8 cellular contexts compared by ENCODE assay signal in the genomic region with DNA sequence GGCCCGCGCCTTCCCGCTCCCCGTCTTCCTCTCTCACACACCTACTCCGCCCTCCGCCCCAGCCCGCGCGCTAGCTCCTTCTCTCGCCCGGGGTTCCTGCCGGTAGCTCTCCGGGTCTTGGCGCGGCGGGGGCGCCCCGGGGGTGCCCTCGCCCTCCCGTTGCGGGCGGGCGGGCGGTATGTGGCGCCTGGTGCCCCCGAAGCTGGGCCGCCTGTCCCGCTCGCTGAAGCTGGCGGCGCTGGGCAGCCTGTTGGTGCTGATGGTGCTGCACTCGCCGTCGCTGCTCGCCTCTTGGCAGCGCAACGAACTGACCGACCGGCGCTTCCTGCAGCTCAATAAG. TPM values are rescaled to one million over a fixed set of nuclear protein-coding genes. Genes with fewer than 3 reads are reported as not detected.
DNase-seq lines count a peak whose midpoint lies in the region; ATAC-seq, FAIRE-seq and TF ChIP-seq lines count a peak whose summit lies in the region.

No MANE protein-coding gene starts in this region.

- peak overlapping the region; percentile 99 for H2AFZ ChIP-seq in PC-3 (ENCODE audit: low read length)
- peak overlapping the region; percentile 7 for H2AFZ ChIP-seq in endothelial cell of umbilical vein (ENCODE audit: low read depth, low read length)

- intact Hi-C loops in PC-3 (cut with micrococcal nuclease) (loop anchor here (1.0 to 10.0 kb wide), 6 partner anchors 75 to 583 kb away; no protein-coding TSS in a partner anchor), endothelial cell of umbilical vein (cut with micrococcal nuclease) (loop anchor here (1.0 to 10.0 kb wide), 8 partner anchors 85 to 1063 kb away; no protein-coding TSS in a partner anchor)

- H3K36me3 Mint-ChIP-seq in nephron (ENCODE audit: low read depth) = no peaks in the 10 kb centered on the region

- ATAC-seq in PC-3 (no peak), GM18907 (IDR thresholded peaks at IDR 0.05; ENCODE audit: unreplicated experiment) (no peak), GM19397 (IDR thresholded peaks at IDR 0.05; ENCODE audit: unreplicated experiment) (no peak)

- H3K4me2 ChIP-seq in PC-3 (ENCODE audit: low read length) (peak overlapping the region; percentile 98), endothelial cell of umbilical vein (ENCODE audit: insufficient read depth, low read length) (peak overlapping the region; percentile 26)

- DNase-seq in COLO829 (ENCODE audit: low spot score) (peak; percentile 21), PC-3 (no peak), endothelial cell of umbilical vein (ENCODE audit: low read depth, low spot score) (no peak), DMS153 (lab: John Stamatoyannopoulos, UW) (no peak), HK-2 (ENCODE audit: unreplicated experiment) (no peak)

- no peaks in the 10 kb centered on the region for H3K9me1 ChIP-seq in endothelial cell of umbilical vein (replicated peaks; ENCODE audit: control insufficient read depth, extremely low read depth, insufficient read depth, low read length)

- peak overlapping the region; percentile 99 for H3K4me3 ChIP-seq in PC-3 (ENCODE audit: low read length)
- peak overlapping the region; percentile 62 to 98 (median 81) for H3K4me3 ChIP-seq in endothelial cell of umbilical vein (replicated peaks in 1 of 3; ENCODE audit: insufficient read depth in 1 of 3, low read depth in 1 of 3, low read length in 3 of 3)

- no peaks in the 10 kb centered on the region for H3F3A ChIP-seq in PC-3 (ENCODE audit: low read length, unreplicated experiment)

- H3K36me3 ChIP-seq in PC-3 (ENCODE audit: low read depth, low read length) = no peaks in the 10 kb centered on the region
- H3K36me3 ChIP-seq in endothelial cell of umbilical vein (ENCODE audit: control insufficient read depth in 2 of 2, extremely low read depth in 1 of 2, insufficient read depth in 2 of 2, low read length in 2 of 2) = no peaks in the 10 kb centered on the region

- BruUV-seq in PC-3 (replicated peaks; lab: Mats Ljungman, UMichigan) = no TSS peak
- TSS peak; percentile 18 for BruUV-seq in endothelial cell of umbilical vein (replicated peaks; lab: Mats Ljungman, UMichigan)

- POLR2A ChIA-PET in PC-3 (lab: Charles Lee; ENCODE audit: unreplicated experiment) (interaction anchor here (0.6 to 1.1 kb wide), 4 partner anchors 76 to 1680 kb away, joined by 3 to 7 read pairs (median 3); no protein-coding TSS in a partner anchor), endothelial cell of umbilical vein (lab: Charles Lee) (interaction anchor here (0.5 to 2.0 kb wide), 13 partner anchors 8 to 1796 kb away, joined by 3 to 29 read pairs (median 4); a partner anchor contains a TSS)

- no peak for TF ChIP-seq POLR2A in endothelial cell of umbilical vein (IDR thresholded peaks at IDR 0.05; ENCODE audit: low read depth, low read length)

- H3K27ac Mint-ChIP-seq in nephron = peak overlapping the region; percentile 100

- peaks cover 49% of the 10 kb centered on the region for H3K79me2 ChIP-seq in PC-3 (ENCODE audit: low read length)
- H3K79me2 ChIP-seq in endothelial cell of umbilical vein (ENCODE audit: control insufficient read depth, insufficient read depth, low read length) = peaks cover 46% of the 10 kb centered on the region

- H3K27ac ChIP-seq in PC-3 (ENCODE audit: low read length) (peak overlapping the region; percentile 88), endothelial cell of umbilical vein (ENCODE audit: insufficient read depth, low read depth, low read length) (peak overlapping the region; percentile 90)

- H3K27me3 ChIP-seq in PC-3 (ENCODE audit: low read length) (no peaks in the 10 kb centered on the region), endothelial cell of umbilical vein (ENCODE audit: control insufficient read depth in 2 of 2, insufficient read depth in 2 of 2, low read length in 2 of 2) (no peaks in the 10 kb centered on the region)

- no peak for FAIRE-seq in endothelial cell of umbilical vein (lab: Jason Lieb, UNC)

- TF ChIP-seq CTCF in PC-3 (conservative IDR thresholded peaks at IDR 0.05; ENCODE audit: low read depth, low read length) = no peak
- TF ChIP-seq CTCF in endothelial cell of umbilical vein (IDR thresholded peaks at IDR 0.05; ENCODE audit: extremely low read depth in 1 of 2, insufficient read depth in 1 of 2, low read depth in 1 of 2, low read length in 2 of 2) = no peak
- no peak for TF ChIP-seq CTCF in nephron (IDR thresholded peaks at IDR 0.05; ENCODE audit: unreplicated experiment in 3 of 3)

- peaks cover 18% of the 10 kb centered on the region; the same call in 1 of the 2 replicates for H4K20me1 ChIP-seq in PC-3 (ENCODE audit: low read length)
- H4K20me1 ChIP-seq in endothelial cell of umbilical vein (replicated peaks; ENCODE audit: control insufficient read depth, extremely low read depth, insufficient read depth, low read length) = no peaks in the 10 kb centered on the region

- H3K27me3 Mint-ChIP-seq in nephron (ENCODE audit: low read depth) = no peaks in the 10 kb centered on the region

- H3K9ac ChIP-seq in PC-3 (ENCODE audit: low read length) (peak overlapping the region; percentile 88), endothelial cell of umbilical vein (replicated peaks; ENCODE audit: extremely low read depth, insufficient read depth, low read length) (peak overlapping the region; percentile 96)

- H3K9me3 Mint-ChIP-seq in nephron = no peaks in the 10 kb centered on the region

- CTCF ChIA-PET in PC-3 (lab: Charles Lee) (interaction anchor here (0.6 to 1.3 kb wide), 2 partner anchors 370 to 1805 kb away, joined by 3 read pairs; no protein-coding TSS in a partner anchor), endothelial cell of umbilical vein (lab: Charles Lee) (interaction anchor here (0.7 to 2.3 kb wide), 10 partner anchors 8 to 1835 kb away, joined by 3 to 26 read pairs (median 6); no protein-coding TSS in a partner anchor)

- H3K9me2 ChIP-seq in PC-3 (replicated peaks; ENCODE audit: low read length) = no peaks in the 10 kb centered on the region

- H3K4me1 Mint-ChIP-seq in nephron = peaks cover 20% of the 10 kb centered on the region

- H3K4me1 ChIP-seq in PC-3 (ENCODE audit: insufficient read depth, low read length) (peaks cover 27% of the 10 kb centered on the region), endothelial cell of umbilical vein (ENCODE audit: control insufficient read depth, extremely low read depth, insufficient read depth, low read length) (peaks cover 24% of the 10 kb centered on the region)

- H3K9me3 ChIP-seq in PC-3 (ENCODE audit: low read length) = no peaks in the 10 kb centered on the region
- no peaks in the 10 kb centered on the region for H3K9me3 ChIP-seq in endothelial cell of umbilical vein (replicated peaks; ENCODE audit: control insufficient read depth, insufficient read depth, low read length)

- peak overlapping the region; percentile 91 to 98 (median 96) for H3K4me3 Mint-ChIP-seq in nephron

- dilution Hi-C loops in endothelial cell of umbilical vein (cut with MboI; ENCODE audit: extremely low pct_ligation_motif_present, low sequenced_read_pairs) = no loop called here

TF ChIP-seq in endothelial cell of umbilical vein, 7 proteins besides CTCF, POLR2A, EP300 and RAD21:
- TF ChIP-seq JUN (IDR thresholded peaks at IDR 0.05; ENCODE audit: borderline replicate concordance, insufficient read depth, insufficient read length, low read depth) (no peak), FOS (IDR thresholded peaks at IDR 0.05; ENCODE audit: borderline replicate concordance, insufficient read depth, low read length) (no peak), POLR2AphosphoS5 (IDR thresholded peaks at IDR 0.05; ENCODE audit: insufficient read depth, low read depth, low read length) (no peak), EZH2 (IDR thresholded peaks at IDR 0.05; ENCODE audit: borderline replicate concordance, low read depth, low read length, severe bottlenecking) (no peak), GATA2 (IDR thresholded peaks at IDR 0.05; ENCODE audit: insufficient read depth, insufficient read length, low read depth, low read length) (no peak), MYC (IDR thresholded peaks at IDR 0.05; ENCODE audit: low read depth, low read length) (no peak)
- TF ChIP-seq, protein P1, sequence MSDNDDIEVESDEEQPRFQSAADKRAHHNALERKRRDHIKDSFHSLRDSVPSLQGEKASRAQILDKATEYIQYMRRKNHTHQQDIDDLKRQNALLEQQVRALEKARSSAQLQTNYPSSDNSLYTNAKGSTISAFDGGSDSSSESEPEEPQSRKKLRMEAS (IDR thresholded peaks at IDR 0.05; ENCODE audit: insufficient read depth, insufficient read length) = no peak

RNA-seq across cellular contexts. Expression of a gene that starts 0.5 kb away (rescaled TPM):
- total RNA-seq in PC-3 (2014; rRNA removed) (28.5 and 31.3 TPM in 2 replicates), endothelial cell of umbilical vein (40.6 and 43.0 TPM in 2 replicates)
- 18.9 and 50.7 TPM in 2 replicates for polyA plus RNA-seq in endothelial cell of umbilical vein
- polyA plus RNA-seq in endothelial cell of umbilical vein (2011; cell fraction: cytosol; rRNA removed) = 19.5 and 22.7 TPM in 2 replicates
- polyA plus RNA-seq in endothelial cell of umbilical vein (2011; cell fraction: nucleus; rRNA removed) = 15.9 and 17.5 TPM in 2 replicates
- polyA plus RNA-seq in endothelial cell of umbilical vein (2012) = 16.7 and 31.3 TPM in 2 replicates
- polyA minus RNA-seq in endothelial cell of umbilical vein = 84.8 and 114 TPM in 2 replicates
- polyA minus RNA-seq in endothelial cell of umbilical vein (2011; cell fraction: cytosol; rRNA and poly(A)+ RNA removed) = 40.4 TPM
- polyA minus RNA-seq in endothelial cell of umbilical vein (2011; cell fraction: nucleus; rRNA and poly(A)+ RNA removed) = 64.6 and 76.7 TPM in 2 replicates
